Comparison of ENCODE assay signal across 21 cellular contexts in genomic region chr1:85295006-85295431, GRCh38. TPM values are rescaled to one million over a fixed set of nuclear protein-coding genes. Genes with fewer than 3 reads are reported as not detected.
DNase-seq lines count a peak whose midpoint lies in the region; ATAC-seq and TF ChIP-seq lines count a peak whose summit lies in the region.
"Had no signal": no experiment of that assay in that cellular context is flagged by ENCODE, and none has a peak within 500 bp of the region (broad histone marks: within the 10 kb centered on the region; RNA-seq: fewer than 3 reads in every experiment).

No MANE protein-coding gene starts in this region.

- H2AFZ ChIP-seq in smooth muscle cell (ENCODE audit: low read depth): no peak overlapping the region

- POLR2A ChIA-PET in HEK293T (lab: Yijun Ruan, JAX): no interaction called here

- peak; percentile 57 to 61 for ATAC-seq in activated CD4-positive, CD25-positive, alpha-beta regulatory T cell treated with anti-CD3 and anti-CD28 coated beads, Interleukin-2, amount 50 U/mL, for 24 hours
- no peak for ATAC-seq in body of pancreas
- ATAC-seq: lower lobe of right lung; natural killer cell treated with Interleukin-12 subunit alpha and Interleukin-12 subunit beta and Interleukin-15 and Interleukin-18, amount 100 ng/mL, for 72 hours; T-cell had no signal

- H3F3A ChIP-seq in smooth muscle cell (ENCODE audit: low read depth): peaks cover 13% of the 10 kb centered on the region

- DNase-seq in activated CD4-positive, CD25-positive, alpha-beta regulatory T cell (lab: John Stamatoyannopoulos, UW): no peak
- DNase-seq in SW480 (ENCODE audit: low spot score) (peak; percentile 58), fibroblast of gingiva (ENCODE audit: low read depth) (peak; percentile 60), smooth muscle cell (lab: John Stamatoyannopoulos, UW; ENCODE audit: unreplicated experiment) (no peak), HEK293T (ENCODE audit: extremely low spot score) (no peak), body of pancreas (no peak)
- no peak for DNase-seq in stimulated activated CD4-positive, alpha-beta T cell treated with anti-CD3 and anti-CD28 coated beads, Interleukin-15, amount 100 ng/mL, for 24 hours
- DNase-seq: activated CD4-positive, alpha-beta T cell treated with anti-CD3 and anti-CD28 coated beads for 1 hour; activated CD8-positive, alpha-beta memory T cell treated with anti-CD3 and anti-CD28 coated beads, Interleukin-2, amount 50 U/mL, for 4 hours; CD4-positive, alpha-beta T cell; cerebellar nuclear complex; GF-D8; lower lobe of right lung; NCI-H1694; NCI-H510A treated with DMSO at 0.1 percent for 48 hours; OCI-M1; T-cell had no signal

- no peaks in the 10 kb centered on the region for H3K79me2 ChIP-seq in smooth muscle cell (ENCODE audit: low read depth)

- intact Hi-C loops in body of pancreas (cut with DNase I): no loop called here

- no peak for TF ChIP-seq POLR2A in body of pancreas (IDR thresholded peaks at IDR 0.05)

- H3K9ac ChIP-seq in smooth muscle cell (ENCODE audit: low read depth): no peak overlapping the region
- H3K9ac ChIP-seq: KMS-11 had no signal

- TF ChIP-seq CTCF in smooth muscle cell (IDR thresholded peaks at IDR 0.05; ENCODE audit: borderline replicate concordance, insufficient read depth, poor library complexity, severe bottlenecking): no peak
- TF ChIP-seq CTCF in body of pancreas (IDR thresholded peaks at IDR 0.05): no peak

- H3K27ac ChIP-seq in smooth muscle cell (ENCODE audit: low read depth) (peak overlapping the region; percentile 6), body of pancreas (no peak overlapping the region)
- H3K27ac ChIP-seq: KMS-11, lower lobe of right lung, prostate gland had no signal

- CTCF ChIA-PET in HEK293T (lab: Yijun Ruan, JAX): no interaction called here

- WGBS in smooth muscle cell (ENCODE audit: low lambda C conversion rate): 59% methylated on average over 3 of the region's 3 CpGs
- WGBS in body of pancreas, 2 donors: 49 to 60% methylated on average over 3 of the region's 3 CpGs

- no peaks in the 10 kb centered on the region for H3K36me3 ChIP-seq in smooth muscle cell (ENCODE audit: low read depth)
- H3K36me3 ChIP-seq in body of pancreas (replicated peaks in 1 of 2; ENCODE audit: insufficient read depth in 1 of 2, low read depth in 2 of 2): no peaks in the 10 kb centered on the region
- H3K36me3 ChIP-seq: lower lobe of right lung, prostate gland had no signal

- no peaks in the 10 kb centered on the region for H3K9me3 ChIP-seq in smooth muscle cell (replicated peaks; ENCODE audit: low read depth)
- H3K9me3 ChIP-seq in body of pancreas: no peaks in the 10 kb centered on the region
- H3K9me3 ChIP-seq: lower lobe of right lung, prostate gland had no signal

- H3K4me3 ChIP-seq in smooth muscle cell (no peak overlapping the region), body of pancreas (no peak overlapping the region)
- H3K4me3 ChIP-seq: lower lobe of right lung, prostate gland had no signal

- no peak overlapping the region for H3K4me2 ChIP-seq in smooth muscle cell
- H3K4me2 ChIP-seq: KMS-11 had no signal

- peaks cover 19% of the 10 kb centered on the region for H3K4me1 ChIP-seq in smooth muscle cell (ENCODE audit: low read depth)
- peaks cover 17% of the 10 kb centered on the region for H3K4me1 ChIP-seq in body of pancreas

- H3K27me3 ChIP-seq in smooth muscle cell (ENCODE audit: low read depth) (no peaks in the 10 kb centered on the region), body of pancreas (no peaks in the 10 kb centered on the region)

- no peaks in the 10 kb centered on the region for H4K20me1 ChIP-seq in smooth muscle cell (ENCODE audit: low read depth)

TF ChIP-seq in HEK293T, 16 proteins besides CTCF, POLR2A, EP300 and RAD21:
- no peak for TF ChIP-seq ZNF384 (IDR thresholded peaks at IDR 0.05)
- no peak for TF ChIP-seq NFRKB (IDR thresholded peaks at IDR 0.05)
- TF ChIP-seq CTBP1 (IDR thresholded peaks at IDR 0.05; ENCODE audit: borderline replicate concordance): no peak
- TF ChIP-seq FOXK2 (IDR thresholded peaks at IDR 0.05): no peak
- no peak for TF ChIP-seq PKNOX1 (IDR thresholded peaks at IDR 0.05)
- no peak for TF ChIP-seq HDGF (IDR thresholded peaks at IDR 0.05; ENCODE audit: borderline replicate concordance)
- no peak for TF ChIP-seq FOXM1 (IDR thresholded peaks at IDR 0.05; ENCODE audit: borderline replicate concordance)
- no peak for TF ChIP-seq ARNT (IDR thresholded peaks at IDR 0.05)
- TF ChIP-seq TARDBP (IDR thresholded peaks at IDR 0.05): no peak
- TF ChIP-seq SUZ12 (IDR thresholded peaks at IDR 0.05): no peak
- TF ChIP-seq L3MBTL2 (conservative IDR thresholded peaks at IDR 0.05): no peak
- no peak for TF ChIP-seq SP1 (IDR thresholded peaks at IDR 0.05)
- TF ChIP-seq FOXA1 (IDR thresholded peaks at IDR 0.05): no peak
- no peak for TF ChIP-seq BHLHE40 (IDR thresholded peaks at IDR 0.05; ENCODE audit: borderline replicate concordance)
- TF ChIP-seq LEF1 (IDR thresholded peaks at IDR 0.05; ENCODE audit: borderline replicate concordance): no peak

RNA-seq across cellular contexts. Expression of gene BCL10, which starts 18.6 kb away (rescaled TPM):
- total RNA-seq in smooth muscle cell: 34.3 and 41.4 TPM in 2 replicates
- 21.4 and 27.2 TPM in 2 replicates for polyA plus RNA-seq in smooth muscle cell
- 1 to 10 TPM; 4.9 to 9.3 TPM for total RNA-seq in body of pancreas

RNA-seq across cellular contexts. Expression of gene C1orf52, which starts 35.6 kb away (rescaled TPM):
- total RNA-seq in smooth muscle cell: 30.7 and 39.4 TPM in 2 replicates
- polyA plus RNA-seq in smooth muscle cell: 45.0 and 46.4 TPM in 2 replicates
- 10 to 100 TPM in 1 of 2 donors, 1 to 10 TPM in 1; 6.6 to 20.2 TPM for total RNA-seq in body of pancreas

Comparison
In these comparisons a context has a peak if more than half of its experiments do, and no peak if none do; other contexts are left out.
1. DNase-seq: peak in SW480 (single experiment) and fibroblast of gingiva (single experiment); none in activated CD4-positive, CD25-positive, alpha-beta regulatory T cell (0 of 4), smooth muscle cell (single experiment), HEK293T (single experiment), stimulated activated CD4-positive, alpha-beta T cell treated with anti-CD3 and anti-CD28 coated beads, Interleukin-15, amount 100 ng/mL, for 24 hours (single experiment) and body of pancreas (0 of 4).